9 cellular contexts compared by ENCODE assay signal in the genomic region with DNA sequence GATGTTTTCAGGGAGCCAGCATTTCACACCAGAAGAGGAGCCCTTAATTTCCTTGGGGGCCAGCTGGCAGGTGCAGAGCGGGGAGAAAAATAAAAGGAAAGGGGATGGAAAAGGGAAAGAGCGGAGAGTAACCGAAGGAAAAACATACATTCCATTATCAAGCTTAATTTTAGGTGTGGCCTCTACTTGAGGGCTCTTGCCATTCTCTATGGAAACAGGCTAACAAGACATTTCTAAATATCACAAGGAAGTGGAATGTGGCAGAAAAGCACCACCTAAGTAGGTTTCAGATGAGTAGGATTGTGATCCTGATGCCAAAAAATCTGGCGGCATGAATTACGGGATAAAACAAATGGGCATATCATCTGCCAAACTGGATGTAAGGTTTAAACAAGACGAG. TPM values are rescaled to one million over a fixed set of nuclear protein-coding genes. Genes with fewer than 3 reads are reported as not detected.
DNase-seq lines count a peak whose midpoint lies in the region; ATAC-seq and TF ChIP-seq lines count a peak whose summit lies in the region.
"Had no signal": no experiment of that assay in that cellular context is flagged by ENCODE, and none has a peak within 500 bp of the region (broad histone marks: within the 10 kb centered on the region; RNA-seq: fewer than 3 reads in every experiment).

No MANE protein-coding gene starts in this region.

- no peak for TF ChIP-seq CTCF in upper lobe of left lung (IDR thresholded peaks at IDR 0.05)
- no peak for TF ChIP-seq CTCF in lower leg skin (IDR thresholded peaks at IDR 0.05)

- peak overlapping the region; percentile 91 to 98 (median 94) for H3K27ac ChIP-seq in upper lobe of left lung

- H3K4me3 ChIP-seq in upper lobe of left lung (peak overlapping the region in 3 of 4 donors; percentile 70 to 100 (median 91)), lower leg skin (ENCODE audit: low read depth, poor library complexity, severe bottlenecking) (no peak overlapping the region)

- TF ChIP-seq POLR2A in upper lobe of left lung (IDR thresholded peaks at IDR 0.05): no peak
- no peak for TF ChIP-seq POLR2A in lower leg skin (IDR thresholded peaks at IDR 0.05)

- peak overlapping the region; percentile 95 for H3K27ac Mint-ChIP-seq in activated naive CD4-positive, alpha-beta T cell treated with anti-CD3 and anti-CD28 coated beads, Interleukin-2, amount 50 U/mL, for 24 hours
- peak overlapping the region; percentile 93 for H3K27ac Mint-ChIP-seq in activated naive CD8-positive, alpha-beta T cell
- H3K27ac Mint-ChIP-seq in memory B cell: peak overlapping the region; percentile 94

- DNase-seq in activated naive CD4-positive, alpha-beta T cell (lab: John Stamatoyannopoulos, UW): no peak
- DNase-seq in memory B cell (ENCODE audit: low spot score in 2 of 2): no peak
- DNase-seq in upper lobe of left lung: no peak
- no peak for DNase-seq in lower leg skin (ENCODE audit: low spot score in 2 of 2)
- no peak for DNase-seq in SK-N-DZ (ENCODE audit: low spot score)

- H3K4me1 Mint-ChIP-seq in activated naive CD4-positive, alpha-beta T cell treated with anti-CD3 and anti-CD28 coated beads, Interleukin-2, amount 50 U/mL, for 24 hours: peaks cover 34% of the 10 kb centered on the region
- peaks cover 32% of the 10 kb centered on the region for H3K4me1 Mint-ChIP-seq in activated naive CD8-positive, alpha-beta T cell (ENCODE audit: low read depth)
- H3K4me1 Mint-ChIP-seq in memory B cell: peaks cover 16% of the 10 kb centered on the region

- H3K9me3 ChIP-seq in upper lobe of left lung: no peaks in the 10 kb centered on the region

- H3K27me3 Mint-ChIP-seq in activated naive CD4-positive, alpha-beta T cell treated with anti-CD3 and anti-CD28 coated beads, Interleukin-2, amount 50 U/mL, for 24 hours: peaks cover 3% of the 10 kb centered on the region
- H3K27me3 Mint-ChIP-seq in activated naive CD8-positive, alpha-beta T cell: peaks cover 1% of the 10 kb centered on the region
- peaks cover 9% of the 10 kb centered on the region for H3K27me3 Mint-ChIP-seq in memory B cell

- no peaks in the 10 kb centered on the region for H3K27me3 ChIP-seq in upper lobe of left lung

- no peaks in the 10 kb centered on the region for H3K9me3 Mint-ChIP-seq in activated naive CD4-positive, alpha-beta T cell treated with anti-CD3 and anti-CD28 coated beads, Interleukin-2, amount 50 U/mL, for 24 hours
- H3K9me3 Mint-ChIP-seq in activated naive CD8-positive, alpha-beta T cell (ENCODE audit: low read depth): no peaks in the 10 kb centered on the region
- H3K9me3 Mint-ChIP-seq in memory B cell: no peaks in the 10 kb centered on the region

- 54 to 60% methylated on average over 6 of the region's 6 CpGs for whole genome bisulfite sequencing in upper lobe of left lung, 2 donors
- 44 to 52% methylated on average over 6 of the region's 6 CpGs for WGBS in lower leg skin, 2 donors

- peaks cover 6% of the 10 kb centered on the region for H3K36me3 Mint-ChIP-seq in activated naive CD4-positive, alpha-beta T cell treated with anti-CD3 and anti-CD28 coated beads, Interleukin-2, amount 50 U/mL, for 24 hours
- H3K36me3 Mint-ChIP-seq in activated naive CD8-positive, alpha-beta T cell: no peaks in the 10 kb centered on the region
- peaks cover 9% of the 10 kb centered on the region for H3K36me3 Mint-ChIP-seq in memory B cell

- intact Hi-C loops in lower leg skin (cut with DNase I; ENCODE audit: low total_unique reads): no loop called here

- H3K4me3 Mint-ChIP-seq in activated naive CD4-positive, alpha-beta T cell treated with anti-CD3 and anti-CD28 coated beads, Interleukin-2, amount 50 U/mL, for 24 hours: peak overlapping the region; percentile 95
- H3K4me3 Mint-ChIP-seq in activated naive CD8-positive, alpha-beta T cell: peak overlapping the region; percentile 85
- peak overlapping the region; percentile 92 for H3K4me3 Mint-ChIP-seq in memory B cell

- peaks cover 24 to 44% (median 31%) of the 10 kb centered on the region in 4 donors for H3K4me1 ChIP-seq in upper lobe of left lung

- ATAC-seq in memory B cell (ENCODE audit: low read depth): no peak
- peak in 1 of 2 donors; percentile 85 for ATAC-seq in upper lobe of left lung (ENCODE audit: low FRiP score in 2 of 2)
- no peak for ATAC-seq in GM21526 (IDR thresholded peaks at IDR 0.05; ENCODE audit: low FRiP score, unreplicated experiment)

- no peak for TF ChIP-seq EP300 in upper lobe of left lung (IDR thresholded peaks at IDR 0.05)

- peaks cover 0 to 19% (median 11%) of the 10 kb centered on the region in 4 donors for H3K36me3 ChIP-seq in upper lobe of left lung

RNA-seq across cellular contexts. Expression of a gene that starts 1.0 kb away (rescaled TPM):
- 100 to 1,000 TPM in 5 of 6 donors, 10 to 100 TPM in 1; 91.5 to 190 (median 132) TPM for total RNA-seq in upper lobe of left lung
- total RNA-seq in lower leg skin: 100 to 1,000 TPM in 2 of 4 donors, 10 to 100 TPM in 2; 59.3 to 194 (median 111) TPM
- 80.2 and 95.2 TPM in 2 replicates for polyA plus RNA-seq in SK-N-DZ (2014; cell fraction: cytosol; rRNA removed)
- 156 and 318 TPM in 2 replicates for polyA plus RNA-seq in SK-N-DZ (2014; cell fraction: nucleus; rRNA removed)

RNA-seq across cellular contexts. Expression of a gene that starts 49.0 kb away (rescaled TPM):
- total RNA-seq in upper lobe of left lung (under 1 TPM in 2 of 6 donors, not detected in 4; 0.31 to 0.55 TPM), lower leg skin (under 1 TPM in 1 of 4 donors, not detected in 3; 0.19 TPM)
- polyA plus RNA-seq in SK-N-DZ (2014; cell fraction: cytosol; rRNA removed): not detected in 2 replicates
- polyA plus RNA-seq in SK-N-DZ (2014; cell fraction: nucleus; rRNA removed): not detected in 2 replicates
- total RNA-seq: myocyte had no signal

RNA-seq across cellular contexts. Expression of a gene that starts 55.8 kb away (rescaled TPM):
- total RNA-seq in upper lobe of left lung (10 to 100 TPM; 35.6 to 82.1 (median 55.1) TPM), lower leg skin (10 to 100 TPM; 11.1 to 30.2 (median 22.5) TPM)
- polyA plus RNA-seq in SK-N-DZ (2014; cell fraction: cytosol; rRNA removed): 14.8 and 16.7 TPM in 2 replicates
- polyA plus RNA-seq in SK-N-DZ (2014; cell fraction: nucleus; rRNA removed): 14.9 and 19.3 TPM in 2 replicates
